13 cellular contexts compared by ENCODE assay signal in genomic region chr3:171175840-171176239, GRCh38.
DNase-seq lines count a peak whose midpoint lies in the region; ATAC-seq, FAIRE-seq and TF ChIP-seq lines count a peak whose summit lies in the region.
"Had no signal": no experiment of that assay in that cellular context is flagged by ENCODE, and none has a peak within 500 bp of the region (broad histone marks: within the 10 kb centered on the region; RNA-seq: fewer than 3 reads in every experiment).

No MANE protein-coding gene starts in this region.

- H3K27me3 ChIP-seq in layer of hippocampus (ENCODE audit: control insufficient read depth, insufficient read depth, low read length) (no peaks in the 10 kb centered on the region), thoracic aorta (replicated peaks; ENCODE audit: insufficient read depth) (no peaks in the 10 kb centered on the region), small intestine (ENCODE audit: control insufficient read depth in 2 of 2, insufficient read depth in 2 of 2, low read length in 2 of 2) (no peaks in the 10 kb centered on the region)

- peak; percentile 54 for DNase-seq in LNCaP clone FGC (ENCODE audit: low read depth)
- DNase-seq in dedifferentiated amniotic fluid mesenchymal stem cell (ENCODE audit: extremely low spot score) = peak; percentile 67
- DNase-seq in thoracic aorta (ENCODE audit: low spot score) = no peak
- no peak for DNase-seq in progenitor cell of endocrine pancreas (ENCODE audit: low spot score, unreplicated experiment)
- DNase-seq in small intestine = no peak
- no peak for DNase-seq in T-cell
- DNase-seq: activated CD4-positive, alpha-beta T cell treated with anti-CD3 and anti-CD28 coated beads for 48 hours; GF-D8; NCI-H2171; stimulated activated naive CD8-positive, alpha-beta T cell treated with anti-CD3 and anti-CD28 coated beads, Interleukin-15, amount 100 ng/mL, for 72 hours had no signal

- no peak overlapping the region for H3K27ac Mint-ChIP-seq in progenitor cell of endocrine pancreas
- H3K27ac Mint-ChIP-seq in T-cell = no peak overlapping the region
- H3K27ac Mint-ChIP-seq: stimulated activated naive CD8-positive, alpha-beta T cell treated with anti-CD3 and anti-CD28 coated beads, Interleukin-15, amount 100 ng/mL, for 72 hours had no signal

- H3K4me1 ChIP-seq in thoracic aorta (ENCODE audit: control insufficient read depth in 1 of 2, low read depth in 2 of 2) = peaks cover 4 to 17% of the 10 kb centered on the region in 2 donors
- H3K4me1 ChIP-seq in small intestine (ENCODE audit: control insufficient read depth in 2 of 2, insufficient read depth in 1 of 2, low read depth in 1 of 2, low read length in 1 of 2) = peaks cover 10 to 20% of the 10 kb centered on the region in 2 donors

- H3K9me3 ChIP-seq in thoracic aorta = no peaks in the 10 kb centered on the region
- H3K9me3 ChIP-seq in small intestine (ENCODE audit: control insufficient read depth, low read depth) = no peaks in the 10 kb centered on the region
- H3K9me3 ChIP-seq: mucosa of descending colon had no signal

- H3K27me3 Mint-ChIP-seq in progenitor cell of endocrine pancreas (no peaks in the 10 kb centered on the region), T-cell (no peaks in the 10 kb centered on the region)
- H3K27me3 Mint-ChIP-seq: stimulated activated naive CD8-positive, alpha-beta T cell treated with anti-CD3 and anti-CD28 coated beads, Interleukin-15, amount 100 ng/mL, for 72 hours had no signal

- 60 to 79% (median 78%) methylated on average over 4 of the region's 4 CpGs for WGBS in small intestine, 3 donors

- H3K36me3 Mint-ChIP-seq in progenitor cell of endocrine pancreas (ENCODE audit: insufficient read depth) (no peaks in the 10 kb centered on the region), T-cell (peaks cover 69% of the 10 kb centered on the region)

- POLR2A ChIA-PET in T-cell (lab: Charles Lee) = no interaction called here

- TF ChIP-seq CTCF in LNCaP clone FGC (IDR thresholded peaks at IDR 0.05; ENCODE audit: control insufficient read depth, extremely low read depth, insufficient read depth) (no peak), thoracic aorta (IDR thresholded peaks at IDR 0.05) (no peak), progenitor cell of endocrine pancreas (IDR thresholded peaks at IDR 0.05; ENCODE audit: unreplicated experiment) (no peak)

- peak overlapping the region; percentile 50 for H3K27ac ChIP-seq in layer of hippocampus (ENCODE audit: low read depth, low read length)
- peak overlapping the region; percentile 30 to 44 for H3K27ac ChIP-seq in thoracic aorta
- H3K27ac ChIP-seq in small intestine (ENCODE audit: low read depth in 1 of 2, low read length in 1 of 2) = no peak overlapping the region

- H3K4me1 Mint-ChIP-seq in progenitor cell of endocrine pancreas (ENCODE audit: low read depth) = peaks cover 7% of the 10 kb centered on the region
- H3K4me1 Mint-ChIP-seq in T-cell = peaks cover 7 to 35% (median 28%) of the 10 kb centered on the region in 3 donors

- no peak for FAIRE-seq in small intestine (lab: Jason Lieb, UNC)

- H3K4me3 Mint-ChIP-seq in progenitor cell of endocrine pancreas (ENCODE audit: low read depth) = no peak overlapping the region
- H3K4me3 Mint-ChIP-seq in T-cell = no peak overlapping the region
- H3K4me3 Mint-ChIP-seq: stimulated activated naive CD8-positive, alpha-beta T cell treated with anti-CD3 and anti-CD28 coated beads, Interleukin-15, amount 100 ng/mL, for 72 hours had no signal

- peak overlapping the region; percentile 32 for H3K4me3 ChIP-seq in LNCaP clone FGC (ENCODE audit: low read depth, low read length)
- H3K4me3 ChIP-seq in thoracic aorta = peak overlapping the region; percentile 57
- H3K4me3 ChIP-seq in small intestine (ENCODE audit: low read depth in 1 of 2, low read length in 2 of 2) = no peak overlapping the region
- H3K4me3 ChIP-seq: mucosa of descending colon had no signal

- H3K36me3 ChIP-seq in thoracic aorta (no peaks in the 10 kb centered on the region), small intestine (ENCODE audit: control insufficient read depth in 2 of 2, insufficient read depth in 2 of 2, low read length in 2 of 2) (no peaks in the 10 kb centered on the region)

- CTCF ChIA-PET in T-cell (lab: Charles Lee) = interaction anchor here in 1 of 2 donors (0.9 kb wide), 1 partner anchor 11 kb away, joined by 3 read pairs; no protein-coding TSS in a partner anchor

- ATAC-seq in thoracic aorta (ENCODE audit: insufficient number of reproducible peaks, low FRiP score, low read depth) (no peak), HG03280 (IDR thresholded peaks at IDR 0.05; ENCODE audit: unreplicated experiment) (no peak), T-cell (replicated peaks in 1 of 4) (no peak)
- ATAC-seq: stimulated activated naive CD8-positive, alpha-beta T cell treated with anti-CD3 and anti-CD28 coated beads, Interleukin-15, amount 100 ng/mL, for 72 hours had no signal

- H3K9me3 Mint-ChIP-seq in progenitor cell of endocrine pancreas (ENCODE audit: low read depth) = no peaks in the 10 kb centered on the region
- no peaks in the 10 kb centered on the region for H3K9me3 Mint-ChIP-seq in T-cell
- H3K9me3 Mint-ChIP-seq: stimulated activated naive CD8-positive, alpha-beta T cell treated with anti-CD3 and anti-CD28 coated beads, Interleukin-15, amount 100 ng/mL, for 72 hours had no signal

Comparison
In these comparisons a context has a peak if more than half of its experiments do, and no peak if none do; other contexts are left out.
1. DNase-seq: peak in LNCaP clone FGC (single experiment) and dedifferentiated amniotic fluid mesenchymal stem cell (single experiment); none in thoracic aorta (single experiment), progenitor cell of endocrine pancreas (single experiment), small intestine (single experiment) and T-cell (0 of 34).
2. H3K4me3 ChIP-seq: peak in LNCaP clone FGC (single experiment) and thoracic aorta (single experiment); none in small intestine (0 of 2).
3. H3K27ac ChIP-seq: peak in layer of hippocampus (single experiment) and thoracic aorta (2 of 2); none in small intestine (0 of 2).